ENCODE assay signal across 8 cellular contexts in genomic region chr15:90934949-90935751, GRCh38. TPM values are rescaled to one million over a fixed set of nuclear protein-coding genes. Genes with fewer than 3 reads are reported as not detected.
DNase-seq lines count a peak whose midpoint lies in the region; ATAC-seq and TF ChIP-seq lines count a peak whose summit lies in the region.

UNC45A (plus strand) TSS chr15:90935285; CDS start chr15:90935325, 40 bp downstream.

- H3K27ac Mint-ChIP-seq in activated T-cell treated with anti-CD3 and anti-CD28 coated beads, Interleukin-2, amount 50 U/mL, for 24 hours: peak within 1 kb of the TSS; percentile 96

- peak within 1 kb of the TSS; percentile 72 for H3K4me3 ChIP-seq in Jurkat, Clone E6-1 (ENCODE audit: low read length)
- H3K4me3 ChIP-seq in PC-3 (ENCODE audit: low read length): peak within 1 kb of the TSS; percentile 87
- peak within 1 kb of the TSS; percentile 58 to 71 for H3K4me3 ChIP-seq in esophagus (ENCODE audit: low read depth in 1 of 2, low read length in 2 of 2)
- H3K4me3 ChIP-seq in muscle layer of duodenum (ENCODE audit: low read depth in 1 of 2, low read length in 2 of 2): peak within 1 kb of the TSS; percentile 71 to 74

- intact Hi-C loops in PC-3 (cut with micrococcal nuclease): loop anchor here (5.0 to 10.0 kb wide), 2 partner anchors 57 to 100 kb away; partner anchors contain the start of gene PRC1

- DNase-seq in DMS153 (lab: John Stamatoyannopoulos, UW) (peak; percentile 59), PC-3 (peak; percentile 94)
- DNase-seq in Jurkat, Clone E6-1 (ENCODE audit: low read depth, low spot score): peak; percentile 81
- DNase-seq in activated T-cell treated with anti-CD3 and anti-CD28 coated beads, Interleukin-2, amount 50 U/mL, for 24 hours: peak; percentile 99
- DNase-seq in stimulated activated CD8-positive, alpha-beta memory T cell treated with anti-CD3 and anti-CD28 coated beads, Interleukin-7, amount 100 ng/mL, for 4 hours (ENCODE audit: low read depth in 2 of 2): peak; percentile 90 to 94

- peaks cover 54% of the 10 kb centered on the region for H3K4me1 Mint-ChIP-seq in activated T-cell treated with anti-CD3 and anti-CD28 coated beads, Interleukin-2, amount 50 U/mL, for 24 hours (ENCODE audit: low read depth)

- BruUV-seq in PC-3 (replicated peaks; lab: Mats Ljungman, UMichigan): no TSS peak

- POLR2A ChIA-PET in PC-3 (lab: Charles Lee; ENCODE audit: unreplicated experiment): interaction anchor here (0.6 to 1.0 kb wide), 3 partner anchors 33 to 176 kb away, joined by 3 read pairs; no protein-coding TSS in a partner anchor

- H3K27me3 Mint-ChIP-seq in activated T-cell treated with anti-CD3 and anti-CD28 coated beads, Interleukin-2, amount 50 U/mL, for 24 hours: no peaks in the 10 kb centered on the region

- 0 out of 2 replicates have a peak, but pooled peaks cover 11% of the 10 kb centered on the region for H3K36me3 ChIP-seq in PC-3 (ENCODE audit: low read depth, low read length)
- peaks cover 5 to 7% of the 10 kb centered on the region in 2 donors for H3K36me3 ChIP-seq in esophagus (ENCODE audit: control insufficient read depth in 2 of 2, insufficient read depth in 2 of 2, low read length in 1 of 2)
- peaks cover 11 to 13% of the 10 kb centered on the region in 2 donors for H3K36me3 ChIP-seq in muscle layer of duodenum (ENCODE audit: control insufficient read depth in 1 of 2, insufficient read depth in 2 of 2, low read length in 2 of 2)

- H3F3A ChIP-seq in PC-3 (ENCODE audit: low read length, unreplicated experiment): no peaks in the 10 kb centered on the region

- H3K4me3 Mint-ChIP-seq in activated T-cell treated with anti-CD3 and anti-CD28 coated beads, Interleukin-2, amount 50 U/mL, for 24 hours: peak within 1 kb of the TSS; percentile 88

- H3K4me2 ChIP-seq in PC-3 (ENCODE audit: low read length): peak within 1 kb of the TSS; percentile 95

- peaks cover 53% of the 10 kb centered on the region for H3K36me3 Mint-ChIP-seq in activated T-cell treated with anti-CD3 and anti-CD28 coated beads, Interleukin-2, amount 50 U/mL, for 24 hours (ENCODE audit: low read depth)

- H3K9me2 ChIP-seq in PC-3 (replicated peaks; ENCODE audit: low read length): no peaks in the 10 kb centered on the region

- CTCF ChIA-PET in PC-3 (lab: Charles Lee): interaction anchor here (0.7 to 2.1 kb wide), 4 partner anchors 14 to 287 kb away, joined by 3 to 9 read pairs (median 5); no protein-coding TSS in a partner anchor

- no peaks in the 10 kb centered on the region for H4K20me1 ChIP-seq in PC-3 (ENCODE audit: low read length)

- H3K27ac ChIP-seq in PC-3 (ENCODE audit: low read length): no peak within 1 kb of the TSS
- H3K27ac ChIP-seq in esophagus (ENCODE audit: low read depth in 2 of 2, low read length in 1 of 2): peak within 1 kb of the TSS; percentile 84 to 94
- H3K27ac ChIP-seq in muscle layer of duodenum (ENCODE audit: low read length): peak within 1 kb of the TSS; percentile 81

- WGBS in esophagus, 2 donors: 1% methylated on average over 41 to 65 of the region's 65 CpGs

- ATAC-seq in GM21619 (IDR thresholded peaks at IDR 0.05; ENCODE audit: unreplicated experiment) (peak; percentile 48), PC-3 (peak; percentile 71)

- H3K27me3 ChIP-seq in PC-3 (ENCODE audit: low read length): no peaks in the 10 kb centered on the region
- H3K27me3 ChIP-seq in esophagus (ENCODE audit: control insufficient read depth in 1 of 2, insufficient read depth in 2 of 2, low read length in 2 of 2): no peaks in the 10 kb centered on the region
- no peaks in the 10 kb centered on the region for H3K27me3 ChIP-seq in muscle layer of duodenum (ENCODE audit: low read depth, low read length)

- H3K9ac ChIP-seq in PC-3 (ENCODE audit: low read length): peak within 1 kb of the TSS; percentile 83

- H3K9me3 Mint-ChIP-seq in activated T-cell treated with anti-CD3 and anti-CD28 coated beads, Interleukin-2, amount 50 U/mL, for 24 hours: no peaks in the 10 kb centered on the region

- H3K9me3 ChIP-seq in PC-3 (ENCODE audit: low read length) (no peaks in the 10 kb centered on the region), esophagus (ENCODE audit: control insufficient read depth in 2 of 2, insufficient read depth in 1 of 2, low read depth in 1 of 2, low read length in 1 of 2) (no peaks in the 10 kb centered on the region), muscle layer of duodenum (ENCODE audit: control insufficient read depth in 1 of 2, low read length in 2 of 2) (no peaks in the 10 kb centered on the region)

- H3K4me1 ChIP-seq in PC-3 (ENCODE audit: insufficient read depth, low read length) (peaks cover 33% of the 10 kb centered on the region), esophagus (ENCODE audit: control insufficient read depth in 2 of 2, insufficient read depth in 2 of 2, low read length in 1 of 2) (peaks cover 9% of the 10 kb centered on the region in 2 donors), muscle layer of duodenum (ENCODE audit: control insufficient read depth in 1 of 2, insufficient read depth in 2 of 2, low read length in 2 of 2) (peaks cover 17 to 30% of the 10 kb centered on the region in 2 donors)

- peaks cover 23% of the 10 kb centered on the region for H3K79me2 ChIP-seq in PC-3 (ENCODE audit: low read length)

- TF ChIP-seq CTCF in PC-3 (conservative IDR thresholded peaks at IDR 0.05; ENCODE audit: low read depth, low read length): 0 out of 2 replicates have a peak, but pooled peaks have one; percentile 8

- H2AFZ ChIP-seq in PC-3 (ENCODE audit: low read length): peak within 1 kb of the TSS; percentile 83

RNA-seq across cellular contexts. Expression of gene UNC45A, which starts in this region (rescaled TPM):
- 53.8 TPM for polyA plus RNA-seq in Jurkat, Clone E6-1 (2012; ENCODE audit: insufficient read depth, insufficient read length)
- total RNA-seq in PC-3 (2014; rRNA removed): 68.4 and 73.7 TPM in 2 replicates
- 10 to 100 TPM; 35.0 to 47.9 TPM for polyA plus RNA-seq in esophagus
